6 cellular contexts compared by ENCODE assay signal in the genomic region with DNA sequence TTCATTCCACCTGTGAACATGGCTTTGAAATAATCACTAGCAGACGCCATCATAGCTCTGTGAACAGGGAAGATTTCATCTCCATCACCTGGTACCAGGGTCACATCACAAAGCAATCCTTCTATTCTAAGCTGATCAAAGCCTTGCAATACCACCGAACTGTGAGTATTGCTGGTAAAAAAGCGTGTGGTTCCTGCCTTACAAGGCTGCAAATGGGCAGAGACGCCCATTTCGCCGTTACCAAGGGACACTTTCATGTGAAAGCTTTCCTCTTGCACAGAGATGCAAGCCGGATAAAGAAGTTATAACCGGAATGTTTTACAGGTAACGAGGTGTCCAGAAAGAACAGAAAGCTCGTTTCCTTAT. TPM values are rescaled to one million over a fixed set of nuclear protein-coding genes. Genes with fewer than 3 reads are reported as not detected.
DNase-seq lines count a peak whose midpoint lies in the region; ATAC-seq, FAIRE-seq and TF ChIP-seq lines count a peak whose summit lies in the region.

No MANE protein-coding gene starts in this region.

- no peak overlapping the region for H3K4ac ChIP-seq in H1 (replicated peaks; ENCODE audit: insufficient read length, low read depth, low read length)

- no peak overlapping the region for H2BK15ac ChIP-seq in H1 (ENCODE audit: low read length)

- peak overlapping the region; percentile 79 for H3K27ac ChIP-seq in HUES48 (ENCODE audit: low read depth, low read length)
- H3K27ac ChIP-seq in H1 (ENCODE audit: low read depth, low read length), result peak overlapping the region; percentile 81

- H3K9me3 ChIP-seq in HUES48 (ENCODE audit: control insufficient read depth, insufficient read depth, low read length), result no peaks in the 10 kb centered on the region
- H3K9me3 ChIP-seq in H1 (ENCODE audit: insufficient read depth in 2 of 2, low read depth in 1 of 2, low read length in 1 of 2), result no peaks in the 10 kb centered on the region

- no peak for TF ChIP-seq EP300 in H1 (IDR thresholded peaks at IDR 0.05; ENCODE audit: borderline replicate concordance in 1 of 2, low read depth in 2 of 2, low read length in 2 of 2)

- H3K23me2 ChIP-seq in H1 (ENCODE audit: low read depth, low read length), result peaks cover 4% of the 10 kb centered on the region

- 7% methylated on average over 10 of the region's 10 CpGs; no CpG with 5 or more reads in 1 of the 2 experiments for WGBS in H1 (ENCODE audit: extremely low coverage in 1 of 2, insufficient coverage in 1 of 2, insufficient read length in 1 of 2, insufficient replicate concordance in 2 of 2, low coverage in 1 of 2, low lambda C conversion rate in 2 of 2, missing lambda C conversion rate in 1 of 2), 2 experiments

- POLR2A ChIA-PET in H1 (lab: Charles Lee; ENCODE audit: partially characterized antibody), result interaction anchor here (1.1 to 1.3 kb wide), 2 partner anchors 61 to 68 kb away, joined by 3 read pairs; no protein-coding TSS in a partner anchor

- FAIRE-seq in H1 (lab: Jason Lieb, UNC), result no peak

- no peak overlapping the region for H2AK5ac ChIP-seq in H1 (ENCODE audit: low read depth, low read length)

- ATAC-seq in GM19043 (IDR thresholded peaks at IDR 0.05; ENCODE audit: low read depth, unreplicated experiment), result peak; percentile 5

- peak overlapping the region; percentile 79 for H2BK5ac ChIP-seq in H1 (ENCODE audit: low read depth, low read length)

- TF ChIP-seq POLR2A in H1 (IDR thresholded peaks at IDR 0.05; ENCODE audit: control extremely low read depth in 1 of 2, low read depth in 2 of 2, low read length in 2 of 2), result no peak

- no peak for TF ChIP-seq RAD21 in H1 (IDR thresholded peaks at IDR 0.05 in 1 of 2, conservative IDR thresholded peaks at IDR 0.05 in 1 of 2; ENCODE audit: low read depth in 2 of 2, low read length in 2 of 2)

- DNase-seq in H1 (ENCODE audit: low read depth in 1 of 2, low spot score in 2 of 2) (no peak), skeletal muscle cell (ENCODE audit: low read depth) (no peak), DMS153 treated with DMSO at 0.1 percent for 48 hours (lab: John Stamatoyannopoulos, UW; ENCODE audit: unreplicated experiment) (no peak)
- DNase-seq in stimulated activated CD8-positive, alpha-beta memory T cell treated with anti-CD3 and anti-CD28 coated beads, Interleukin-4, amount 100 ng/mL, for 48 hours, result no peak

- H3K36me3 ChIP-seq in HUES48 (ENCODE audit: control insufficient read depth, insufficient read depth, low read length) (peaks cover 17% of the 10 kb centered on the region), H1 (ENCODE audit: control insufficient read depth in 2 of 4, insufficient read depth in 4 of 4, low read length in 3 of 4) (peaks cover 0 to 11% (median 0%) of the 10 kb centered on the region in 4 experiments; a peak in 2 of 8 replicates)

- H3K4me3 ChIP-seq in HUES48 (ENCODE audit: low read depth, low read length) (peak overlapping the region; percentile 99), H1 (ENCODE audit: extremely low read depth in 1 of 4, insufficient read depth in 2 of 4, low read depth in 3 of 4, low read length in 4 of 4) (peak overlapping the region; percentile 76 to 100 (median 90)), skeletal muscle cell (ENCODE audit: low read depth, low read length) (peak overlapping the region; percentile 97)

- H3K79me1 ChIP-seq in H1 (ENCODE audit: low read depth, low read length), result no peaks in the 10 kb centered on the region; the same call in none of the 2 replicates

- peak overlapping the region; percentile 22; the same call in 1 of the 2 replicates for H2AFZ ChIP-seq in H1 (ENCODE audit: low read length)

- H3K18ac ChIP-seq in H1 (ENCODE audit: extremely low read depth, low read length), result peak overlapping the region; percentile 79; the same call in 1 of the 2 replicates

- peaks cover 8 to 50% of the 10 kb centered on the region in 2 experiments for H3K79me2 ChIP-seq in H1 (ENCODE audit: control insufficient read depth in 1 of 2, insufficient read depth in 2 of 2, low read length in 2 of 2)

- H3K4me1 ChIP-seq in HUES48 (ENCODE audit: control insufficient read depth, insufficient read depth, low read length) (peaks cover 27% of the 10 kb centered on the region), H1 (replicated peaks in 1 of 4; ENCODE audit: control insufficient read depth in 3 of 4, insufficient read depth in 4 of 4, low read length in 3 of 4) (peaks cover 0 to 5% (median 0%) of the 10 kb centered on the region in 4 experiments; a peak in 2 of 7 replicates)

- peak overlapping the region; percentile 87 for H3K14ac ChIP-seq in H1 (ENCODE audit: insufficient read length)

- TF ChIP-seq CTCF in H1 (IDR thresholded peaks at IDR 0.05; ENCODE audit: control extremely low read depth in 1 of 3, insufficient read depth in 1 of 3, low read depth in 1 of 3, low read length in 3 of 3), result no peak

- peak overlapping the region; percentile 71 for H3K23ac ChIP-seq in H1 (ENCODE audit: insufficient read length)

- H4K5ac ChIP-seq in H1 (ENCODE audit: insufficient read length, low read depth, low read length), result no peak overlapping the region

- peak overlapping the region; percentile 81 to 92 for H3K4me2 ChIP-seq in H1 (ENCODE audit: insufficient read depth in 1 of 2, low read depth in 2 of 2, low read length in 2 of 2)

- peak overlapping the region; percentile 99; the same call in 1 of the 2 replicates for H4K8ac ChIP-seq in H1 (ENCODE audit: extremely low read depth, insufficient read depth, low read length)

- H2BK12ac ChIP-seq in H1 (ENCODE audit: low read depth, low read length), result no peak overlapping the region

- H3K27me3 ChIP-seq in HUES48 (ENCODE audit: control insufficient read depth, insufficient read depth, low read length), result no peaks in the 10 kb centered on the region
- no peaks in the 10 kb centered on the region for H3K27me3 ChIP-seq in H1 (replicated peaks in 1 of 4; ENCODE audit: control insufficient read depth in 3 of 4, extremely low read depth in 1 of 4, insufficient read depth in 3 of 4, low read length in 3 of 4)

- no peak overlapping the region for H3K56ac ChIP-seq in H1 (replicated peaks; ENCODE audit: insufficient read length, low read depth, low read length)

- no peak overlapping the region for H2BK120ac ChIP-seq in H1 (replicated peaks; ENCODE audit: low read depth, low read length)

- no peak overlapping the region for H2BK20ac ChIP-seq in H1 (ENCODE audit: low read length)

- CTCF ChIA-PET in H1 (lab: Charles Lee; ENCODE audit: partially characterized antibody), result interaction anchor here (1.0 to 8.0 kb wide), 7 partner anchors 11 to 121 kb away, joined by 3 to 79 read pairs (median 4); no protein-coding TSS in a partner anchor

- H3K9ac ChIP-seq in HUES48 (ENCODE audit: low read depth, low read length), result peak overlapping the region; percentile 97
- peak overlapping the region; percentile 77 to 99 (median 95) for H3K9ac ChIP-seq in H1 (replicated peaks in 1 of 4; ENCODE audit: extremely low read depth in 1 of 4, low read depth in 3 of 4, low read length in 3 of 4)

- H4K20me1 ChIP-seq in H1 (replicated peaks in 1 of 2; ENCODE audit: control insufficient read depth in 1 of 2, insufficient read depth in 2 of 2, low read length in 2 of 2), result peaks cover 4 to 10% of the 10 kb centered on the region in 2 experiments

- no peak overlapping the region for H4K91ac ChIP-seq in H1 (replicated peaks; ENCODE audit: insufficient read length, low read length)

RNA-seq across cellular contexts. Expression of a gene that starts 0.6 kb away (rescaled TPM):
- 14.7 and 15.7 TPM in 2 replicates for total RNA-seq in H1 (2021; fragmentation: NEBNext Ultra II Directional; extraction: Animal tissue kit (Norgen Biotek cat#: 25700))
- polyA plus RNA-seq in H1 (2011; rRNA removed), result 4.2 and 4.9 TPM in 2 replicates
- polyA plus RNA-seq in H1 (2011; cell fraction: cytosol; rRNA removed), result 7.6 TPM
- 4.4 TPM for polyA plus RNA-seq in H1 (2011; cell fraction: nucleus; rRNA removed)
- 7.9 to 12.3 TPM (median 9.2 TPM) in 4 replicates for polyA plus RNA-seq in H1 (2012, experiment 1 of 2)
- polyA plus RNA-seq in H1 (2012, experiment 2 of 2), result 0.83 TPM
- 9.3 TPM for polyA plus RNA-seq in H1 (2013, experiment 1 of 2)
- polyA plus RNA-seq in H1 (2013, experiment 2 of 2), result 8.6 TPM
- 17.0 and 24.1 TPM in 2 replicates for polyA minus RNA-seq in H1 (2011; rRNA and poly(A)+ RNA removed)
- polyA minus RNA-seq in H1 (2011; cell fraction: cytosol; rRNA and poly(A)+ RNA removed), result 10.9 TPM
- 18.4 TPM for polyA minus RNA-seq in H1 (2011; cell fraction: nucleus; rRNA and poly(A)+ RNA removed)

RNA-seq across cellular contexts. Expression of a gene that starts 16.1 kb away (rescaled TPM):
- not detected in 2 replicates for total RNA-seq in H1 (2021; fragmentation: NEBNext Ultra II Directional; extraction: Animal tissue kit (Norgen Biotek cat#: 25700))
- not detected in 2 replicates for polyA plus RNA-seq in H1 (2011; rRNA removed)
- not detected for polyA plus RNA-seq in H1 (2011; cell fraction: cytosol; rRNA removed)
- polyA plus RNA-seq in H1 (2011; cell fraction: nucleus; rRNA removed), result not detected
- not detected in 4 replicates for polyA plus RNA-seq in H1 (2012, experiment 1 of 2)
- not detected for polyA plus RNA-seq in H1 (2012, experiment 2 of 2)
- not detected for polyA plus RNA-seq in H1 (2013, experiment 1 of 2)
- not detected for polyA plus RNA-seq in H1 (2013, experiment 2 of 2)
- polyA minus RNA-seq in H1 (2011; rRNA and poly(A)+ RNA removed), result not detected in 2 replicates
- not detected for polyA minus RNA-seq in H1 (2011; cell fraction: cytosol; rRNA and poly(A)+ RNA removed)
- polyA minus RNA-seq in H1 (2011; cell fraction: nucleus; rRNA and poly(A)+ RNA removed), result not detected

RNA-seq across cellular contexts. Expression of a gene that starts 29.5 kb away (rescaled TPM):
- total RNA-seq in H1 (2021; fragmentation: NEBNext Ultra II Directional; extraction: Animal tissue kit (Norgen Biotek cat#: 25700)), result not detected in 2 replicates
- polyA plus RNA-seq in H1 (2011; rRNA removed), result not detected in 2 replicates
- polyA plus RNA-seq in H1 (2011; cell fraction: cytosol; rRNA removed), result not detected
- polyA plus RNA-seq in H1 (2011; cell fraction: nucleus; rRNA removed), result not detected
- not detected in 4 replicates for polyA plus RNA-seq in H1 (2012, experiment 1 of 2)
- not detected for polyA plus RNA-seq in H1 (2012, experiment 2 of 2)
- polyA plus RNA-seq in H1 (2013, experiment 1 of 2), result not detected
- not detected for polyA plus RNA-seq in H1 (2013, experiment 2 of 2)
- polyA minus RNA-seq in H1 (2011; rRNA and poly(A)+ RNA removed), result not detected in 2 replicates
- polyA minus RNA-seq in H1 (2011; cell fraction: cytosol; rRNA and poly(A)+ RNA removed), result not detected
- not detected for polyA minus RNA-seq in H1 (2011; cell fraction: nucleus; rRNA and poly(A)+ RNA removed)

RNA-seq across cellular contexts. Expression of a gene that starts 33.3 kb away (rescaled TPM):
- not detected in 2 replicates for total RNA-seq in H1 (2021; fragmentation: NEBNext Ultra II Directional; extraction: Animal tissue kit (Norgen Biotek cat#: 25700))
- not detected in 2 replicates for polyA plus RNA-seq in H1 (2011; rRNA removed)
- not detected for polyA plus RNA-seq in H1 (2011; cell fraction: cytosol; rRNA removed)
- not detected for polyA plus RNA-seq in H1 (2011; cell fraction: nucleus; rRNA removed)
- not detected in 4 replicates for polyA plus RNA-seq in H1 (2012, experiment 1 of 2)
- polyA plus RNA-seq in H1 (2012, experiment 2 of 2), result not detected
- polyA plus RNA-seq in H1 (2013, experiment 1 of 2), result not detected
- not detected for polyA plus RNA-seq in H1 (2013, experiment 2 of 2)
- not detected in 2 replicates for polyA minus RNA-seq in H1 (2011; rRNA and poly(A)+ RNA removed)
- not detected for polyA minus RNA-seq in H1 (2011; cell fraction: cytosol; rRNA and poly(A)+ RNA removed)
- polyA minus RNA-seq in H1 (2011; cell fraction: nucleus; rRNA and poly(A)+ RNA removed), result not detected

RNA-seq across cellular contexts. Expression of a gene that starts 50.6 kb away (rescaled TPM):
- total RNA-seq in H1 (2021; fragmentation: NEBNext Ultra II Directional; extraction: Animal tissue kit (Norgen Biotek cat#: 25700)), result not detected in 2 replicates
- not detected in 2 replicates for polyA plus RNA-seq in H1 (2011; rRNA removed)
- polyA plus RNA-seq in H1 (2011; cell fraction: cytosol; rRNA removed), result not detected
- polyA plus RNA-seq in H1 (2011; cell fraction: nucleus; rRNA removed), result not detected
- not detected in 4 replicates for polyA plus RNA-seq in H1 (2012, experiment 1 of 2)
- polyA plus RNA-seq in H1 (2012, experiment 2 of 2), result not detected
- not detected for polyA plus RNA-seq in H1 (2013, experiment 1 of 2)
- not detected for polyA plus RNA-seq in H1 (2013, experiment 2 of 2)
- polyA minus RNA-seq in H1 (2011; rRNA and poly(A)+ RNA removed), result not detected in 2 replicates
- not detected for polyA minus RNA-seq in H1 (2011; cell fraction: cytosol; rRNA and poly(A)+ RNA removed)
- polyA minus RNA-seq in H1 (2011; cell fraction: nucleus; rRNA and poly(A)+ RNA removed), result not detected
